11 cellular contexts compared by ENCODE assay signal in genomic region chr12:116692605-116693004, GRCh38. TPM values are rescaled to one million over a fixed set of nuclear protein-coding genes. Genes with fewer than 3 reads are reported as not detected.
DNase-seq lines count a peak whose midpoint lies in the region; ATAC-seq and TF ChIP-seq lines count a peak whose summit lies in the region.
"Had no signal": no experiment of that assay in that cellular context is flagged by ENCODE, and none has a peak within 500 bp of the region (broad histone marks: within the 10 kb centered on the region; RNA-seq: fewer than 3 reads in every experiment).

No MANE protein-coding gene starts in this region.

- peak overlapping the region; percentile 45 to 87 (median 52) for H3K27ac Mint-ChIP-seq in brain
- H3K27ac Mint-ChIP-seq in activated T-helper 17 cell treated with anti-CD3 and anti-CD28 coated beads, Interleukin-2, amount 50 U/mL, for 72 hours = no peak overlapping the region

- peak overlapping the region; percentile 58 to 79 (median 74); a peak in 20 of 22 replicates for H3K9ac ChIP-seq in BLaER1 treated with 17β-estradiol and CSF1 and Interleukin-3, amounts not matched to agents 10 nM and 100 nM
- H3K9ac ChIP-seq: SK-N-SH had no signal

- peaks cover 75% of the 10 kb centered on the region for H3K4me1 Mint-ChIP-seq in brain
- peaks cover 4% of the 10 kb centered on the region for H3K4me1 Mint-ChIP-seq in activated T-helper 17 cell treated with anti-CD3 and anti-CD28 coated beads, Interleukin-2, amount 50 U/mL, for 72 hours

- peaks cover 0 to 41% (median 0%) of the 10 kb centered on the region in 11 experiments; a peak in 9 of 22 replicates for H3K27me3 ChIP-seq in BLaER1 treated with 17β-estradiol and CSF1 and Interleukin-3, amounts not matched to agents 10 nM and 100 nM

- H3K27ac ChIP-seq in BLaER1 treated with 17β-estradiol and CSF1 and Interleukin-3, amounts not matched to agents 10 nM and 100 nM = peak overlapping the region in 10 of 11 experiments; percentile 37 to 82 (median 73); a peak in 19 of 22 replicates

- ATAC-seq in activated T-helper 17 cell treated with anti-CD3 and anti-CD28 coated beads, Interleukin-2, amount 50 U/mL, for 72 hours (replicated peaks) = no peak

- H3K36me3 Mint-ChIP-seq in brain = no peaks in the 10 kb centered on the region
- H3K36me3 Mint-ChIP-seq in activated T-helper 17 cell treated with anti-CD3 and anti-CD28 coated beads, Interleukin-2, amount 50 U/mL, for 72 hours (ENCODE audit: low read depth) = no peaks in the 10 kb centered on the region

- peak overlapping the region; percentile 44 to 70 (median 58); a peak in 19 of 20 replicates for H3K4me3 ChIP-seq in BLaER1 treated with 17β-estradiol and CSF1 and Interleukin-3, amounts not matched to agents 10 nM and 100 nM

- peaks cover 67 to 99% (median 98%) of the 10 kb centered on the region in 10 experiments for H3K4me1 ChIP-seq in BLaER1 treated with 17β-estradiol and CSF1 and Interleukin-3, amounts not matched to agents 10 nM and 100 nM

- H3K4me3 Mint-ChIP-seq in brain = peak overlapping the region in 4 of 5 experiments; percentile 66 to 85 (median 81)
- H3K4me3 Mint-ChIP-seq in activated T-helper 17 cell treated with anti-CD3 and anti-CD28 coated beads, Interleukin-2, amount 50 U/mL, for 72 hours = no peak overlapping the region

- no peaks in the 10 kb centered on the region for H4K20me1 ChIP-seq in BLaER1 treated with 17β-estradiol and CSF1 and Interleukin-3, amounts not matched to agents 10 nM and 100 nM

- peaks cover 8% of the 10 kb centered on the region for H3K27me3 Mint-ChIP-seq in brain
- peaks cover 39% of the 10 kb centered on the region for H3K27me3 Mint-ChIP-seq in activated T-helper 17 cell treated with anti-CD3 and anti-CD28 coated beads, Interleukin-2, amount 50 U/mL, for 72 hours

- no peak for TF ChIP-seq CTCF in brain (conservative IDR thresholded peaks at IDR 0.05)

- peaks cover 0 to 8% (median 6%) of the 10 kb centered on the region in 11 experiments; a peak in 8 of 22 replicates for H3K9me3 ChIP-seq in BLaER1 treated with 17β-estradiol and CSF1 and Interleukin-3, amounts not matched to agents 10 nM and 100 nM (replicated peaks in 1 of 11)
- H3K9me3 ChIP-seq: SK-N-SH had no signal

- peak overlapping the region; percentile 89 to 100 (median 97) for H3K4me2 ChIP-seq in BLaER1 treated with 17β-estradiol and CSF1 and Interleukin-3, amounts not matched to agents 10 nM and 100 nM

- peak; percentile 39 for DNase-seq in MV-4-11 (lab: John Stamatoyannopoulos, UW)
- DNase-seq in mesenteric fat pad (ENCODE audit: low spot score) = peak; percentile 14
- no peak for DNase-seq in NCI-H1417 (lab: John Stamatoyannopoulos, UW)
- DNase-seq in DMS 273 treated with DMSO at 0.1 percent for 48 hours (lab: John Stamatoyannopoulos, UW) = no peak
- DNase-seq: ACHN, BE2C, Kasumi-1 had no signal

- no peaks in the 10 kb centered on the region for H3K9me3 Mint-ChIP-seq in brain
- no peaks in the 10 kb centered on the region for H3K9me3 Mint-ChIP-seq in activated T-helper 17 cell treated with anti-CD3 and anti-CD28 coated beads, Interleukin-2, amount 50 U/mL, for 72 hours

- no peaks in the 10 kb centered on the region; a peak in 1 of 22 replicates for H3K36me3 ChIP-seq in BLaER1 treated with 17β-estradiol and CSF1 and Interleukin-3, amounts not matched to agents 10 nM and 100 nM
- H3K36me3 ChIP-seq: BE2C had no signal

RNA-seq across cellular contexts. Expression of gene SPRING1, which starts 45.3 kb away (rescaled TPM):
- polyA plus RNA-seq in brain (ENCODE audit: insufficient read depth, low read depth, low replicate concordance) = 21.0 TPM
- total RNA-seq in mesenteric fat pad = 21.5 TPM
- 10 to 100 TPM; 17.9 to 32.8 TPM for total RNA-seq in activated T-helper 17 cell treated with anti-CD3 and anti-CD28 coated beads, Interleukin-2, amount 50 U/mL, for 72 hours

RNA-seq across cellular contexts. Expression of gene RNFT2, which starts 45.5 kb away (rescaled TPM):
- polyA plus RNA-seq in brain (ENCODE audit: insufficient read depth, low read depth, low replicate concordance) = 16.3 TPM
- total RNA-seq in mesenteric fat pad = 2.1 TPM
- total RNA-seq in activated T-helper 17 cell treated with anti-CD3 and anti-CD28 coated beads, Interleukin-2, amount 50 U/mL, for 72 hours = 10 to 100 TPM; 12.3 to 23.6 TPM

Comparison
In these comparisons a context has a peak if more than half of its experiments do, and no peak if none do; other contexts are left out.
1. DNase-seq: peak in MV-4-11 (single experiment) and mesenteric fat pad (single experiment); none in NCI-H1417 (0 of 3) and DMS 273 treated with DMSO at 0.1 percent for 48 hours (single experiment).